ENCODE assay signal across 26 cellular contexts in genomic region chr6:9697263-9697931, GRCh38.
"Had no signal": no experiment of that assay in that cellular context is flagged by ENCODE, and none has a peak within 500 bp of the region (broad histone marks: within the 10 kb centered on the region; RNA-seq: fewer than 3 reads in every experiment).

No MANE protein-coding gene starts in this region.

- H3K36me3 ChIP-seq: lower lobe of right lung, neural progenitor cell, neutrophil, right atrium auricular region, sigmoid colon, spleen, suprapubic skin, thoracic aorta, tibial artery, upper lobe of right lung, uterus had no signal

- H2AFZ ChIP-seq: neural progenitor cell, parathyroid adenoma had no signal

- H3K27ac ChIP-seq: lower lobe of right lung, neural progenitor cell, neutrophil, parathyroid adenoma, psoas muscle, right atrium auricular region, sigmoid colon, spleen, suprapubic skin, thoracic aorta, tibial artery, upper lobe of right lung, uterus had no signal

- H3K4me2 ChIP-seq: neural progenitor cell had no signal

- H3K9ac ChIP-seq: neural progenitor cell, parathyroid adenoma had no signal

- H3K9me3 ChIP-seq: lower lobe of right lung, neutrophil, thoracic aorta, tibial artery, upper lobe of right lung, uterus had no signal

- H3K4me3 ChIP-seq: lower lobe of right lung, neural progenitor cell, psoas muscle, right atrium auricular region, sigmoid colon, spleen, suprapubic skin, thoracic aorta, tibial artery, upper lobe of right lung, uterus had no signal

- H3K27me3 ChIP-seq: neural progenitor cell, neutrophil, right atrium auricular region, sigmoid colon, spleen, suprapubic skin, tibial artery, upper lobe of right lung, uterus had no signal

- H3K79me2 ChIP-seq: parathyroid adenoma had no signal

- DNase-seq: islet precursor cell; left ventricle myocardium superior; lower lobe of right lung; mammary epithelial cell; mesendoderm; naive B cell; natural killer cell; nephron progenitor cell; occipital lobe; psoas muscle; sigmoid colon; small intestine; spleen; stimulated activated CD4-positive, alpha-beta T cell treated with anti-CD3 and anti-CD28 coated beads, Interleukin-4, amount 100 ng/mL, for 24 hours; stimulated activated naive CD4-positive, alpha-beta T cell; tibial artery; trophoblast cell; upper lobe of right lung; uterus had no signal

- H3K4me1 ChIP-seq: lower lobe of right lung, neural progenitor cell, parathyroid adenoma, psoas muscle, right atrium auricular region, sigmoid colon, spleen, suprapubic skin, tibial artery, upper lobe of right lung, uterus had no signal

- ATAC-seq: left ventricle myocardium superior; lower lobe of right lung; natural killer cell; psoas muscle; stimulated activated effector memory CD8-positive, alpha-beta T cell treated with anti-CD3 and anti-CD28 coated beads, Interleukin-12 subunit alpha, Interleukin-12 subunit beta, amount 100 ng/mL, for 72 hours; upper lobe of right lung had no signal

- FAIRE-seq: small intestine had no signal
